In genomic region chr1:103106426-103107321, GRCh38 we compare ENCODE assay signal across 8 cellular contexts. TPM values are rescaled to one million over a fixed set of nuclear protein-coding genes. Genes with fewer than 3 reads are reported as not detected.
DNase-seq lines count a peak whose midpoint lies in the region; ATAC-seq and TF ChIP-seq lines count a peak whose summit lies in the region.

No MANE protein-coding gene starts in this region.

- peak overlapping the region in 1 of 2 donors; percentile 75 for H3K4me3 Mint-ChIP-seq in CD14-positive monocyte

- no peaks in the 10 kb centered on the region for H3K36me3 Mint-ChIP-seq in CD14-positive monocyte

- TF ChIP-seq CTCF in CD14-positive monocyte (IDR thresholded peaks at IDR 0.05) (peak; percentile 15), cardiac fibroblast (IDR thresholded peaks at IDR 0.05; ENCODE audit: low read depth, low read length) (peak; percentile 44)

- DNase-seq in CD14-positive monocyte (ENCODE audit: low spot score) = no peak
- peak; percentile 54 for DNase-seq in NCI-H460 (ENCODE audit: extremely low read depth, low read depth)
- DNase-seq in cardiac fibroblast (ENCODE audit: low read depth in 2 of 2) = peak; percentile 58 to 72
- peak; percentile 71 for DNase-seq in kidney glomerular epithelial cell (lab: John Stamatoyannopoulos, UW)
- peak; percentile 28 for DNase-seq in stromal cell of bone marrow (ENCODE audit: low read depth)
- no peak for DNase-seq in NK-92 (lab: John Stamatoyannopoulos, UW; ENCODE audit: unreplicated experiment)

- intact Hi-C loops in CD14-positive monocyte (cut with micrococcal nuclease) = loop anchor here in 1 of 2 donors (10.0 kb wide), 1 partner anchor 408 kb away; no protein-coding TSS in a partner anchor

- H3K27me3 Mint-ChIP-seq in CD14-positive monocyte (ENCODE audit: low read depth in 3 of 3) = peaks cover 22 to 36% (median 34%) of the 10 kb centered on the region in 3 donors

- peak; percentile 86 for ATAC-seq in GM18868 (IDR thresholded peaks at IDR 0.05; ENCODE audit: unreplicated experiment)
- peak; percentile 82 for ATAC-seq in HG03066 (IDR thresholded peaks at IDR 0.05; ENCODE audit: low read depth, unreplicated experiment)

- H3K4me1 Mint-ChIP-seq in CD14-positive monocyte = peaks cover 6% of the 10 kb centered on the region

- peak overlapping the region; percentile 44 to 61 for H3K4me3 ChIP-seq in cardiac fibroblast (replicated peaks in 1 of 2; ENCODE audit: low read depth in 2 of 2, low read length in 2 of 2)

- peaks cover 0 to 3% (median 0%) of the 10 kb centered on the region in 7 donors for H3K9me3 Mint-ChIP-seq in CD14-positive monocyte

- no peak overlapping the region for H3K27ac Mint-ChIP-seq in CD14-positive monocyte

RNA-seq across cellular contexts. Expression of gene COL11A1, which starts 1.6 kb away (rescaled TPM):
- not detected for polyA plus RNA-seq in CD14-positive monocyte
- total RNA-seq in NCI-H460 (2014; rRNA removed; shearing (Covaris generic)) = not detected in 2 replicates
- polyA plus RNA-seq in NCI-H460 (2014; cell fraction: nucleus; rRNA removed) = 0.13 and 0.23 TPM in 2 replicates

Comparison
In these comparisons a context has a peak if more than half of its experiments do, and no peak if none do; other contexts are left out.
1. DNase-seq: peak in NCI-H460 (single experiment), cardiac fibroblast (2 of 2), kidney glomerular epithelial cell (single experiment) and stromal cell of bone marrow (single experiment); none in CD14-positive monocyte (single experiment) and NK-92 (single experiment).